Comparison of ENCODE assay signal across 1 cellular context in the genomic region with DNA sequence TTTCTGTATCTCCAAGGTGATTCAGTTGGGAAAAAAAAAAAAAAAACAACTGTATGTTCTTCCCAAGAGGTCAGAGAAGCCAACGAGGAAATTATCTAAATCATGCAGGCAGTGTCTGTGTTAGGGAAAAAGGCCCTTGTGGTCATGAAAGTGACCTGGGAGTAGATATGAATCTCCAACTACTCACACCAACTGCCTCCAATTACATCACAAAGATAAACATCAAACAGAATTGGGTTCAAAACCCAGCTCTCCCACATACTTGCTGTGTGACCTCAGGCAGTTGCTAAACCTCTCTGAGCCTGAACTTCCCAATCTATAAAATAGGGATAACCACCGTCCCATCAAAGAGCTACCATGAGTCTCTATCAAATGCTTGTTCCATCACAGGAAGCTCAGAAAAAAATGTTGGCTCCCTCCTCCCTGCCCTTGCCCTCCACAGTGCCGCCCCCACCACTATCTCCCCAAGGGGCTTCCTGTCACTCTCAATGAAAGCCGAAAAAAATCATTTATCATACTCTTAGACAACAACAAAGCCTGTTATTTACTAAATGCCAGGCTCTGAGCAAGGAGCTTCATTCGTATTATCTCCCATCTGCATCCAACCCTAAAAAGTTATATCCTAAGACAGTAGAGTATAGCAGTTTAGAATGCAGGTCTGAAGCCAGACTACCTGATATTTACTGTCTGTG.
A peak's percentile ranks its signal among the peaks of the same experiment; 100 is the strongest.
TF ChIP-seq lines count a peak whose summit lies in the region.

No MANE protein-coding gene starts in this region.

TF ChIP-seq in K562, 482 proteins besides CTCF, POLR2A, EP300 and RAD21 (continued from another document and continues in another):
- TF ChIP-seq, protein P1, sequence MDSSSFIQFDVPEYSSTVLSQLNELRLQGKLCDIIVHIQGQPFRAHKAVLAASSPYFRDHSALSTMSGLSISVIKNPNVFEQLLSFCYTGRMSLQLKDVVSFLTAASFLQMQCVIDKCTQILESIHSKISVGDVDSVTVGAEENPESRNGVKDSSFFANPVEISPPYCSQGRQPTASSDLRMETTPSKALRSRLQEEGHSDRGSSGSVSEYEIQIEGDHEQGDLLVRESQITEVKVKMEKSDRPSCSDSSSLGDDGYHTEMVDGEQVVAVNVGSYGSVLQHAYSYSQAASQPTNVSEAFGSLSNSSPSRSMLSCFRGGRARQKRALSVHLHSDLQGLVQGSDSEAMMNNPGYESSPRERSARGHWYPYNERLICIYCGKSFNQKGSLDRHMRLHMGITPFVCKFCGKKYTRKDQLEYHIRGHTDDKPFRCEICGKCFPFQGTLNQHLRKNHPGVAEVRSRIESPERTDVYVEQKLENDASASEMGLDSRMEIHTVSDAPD (CRISPR knock-in tag; IDR thresholded peaks at IDR 0.05): no peak
- TF ChIP-seq, protein P2, sequence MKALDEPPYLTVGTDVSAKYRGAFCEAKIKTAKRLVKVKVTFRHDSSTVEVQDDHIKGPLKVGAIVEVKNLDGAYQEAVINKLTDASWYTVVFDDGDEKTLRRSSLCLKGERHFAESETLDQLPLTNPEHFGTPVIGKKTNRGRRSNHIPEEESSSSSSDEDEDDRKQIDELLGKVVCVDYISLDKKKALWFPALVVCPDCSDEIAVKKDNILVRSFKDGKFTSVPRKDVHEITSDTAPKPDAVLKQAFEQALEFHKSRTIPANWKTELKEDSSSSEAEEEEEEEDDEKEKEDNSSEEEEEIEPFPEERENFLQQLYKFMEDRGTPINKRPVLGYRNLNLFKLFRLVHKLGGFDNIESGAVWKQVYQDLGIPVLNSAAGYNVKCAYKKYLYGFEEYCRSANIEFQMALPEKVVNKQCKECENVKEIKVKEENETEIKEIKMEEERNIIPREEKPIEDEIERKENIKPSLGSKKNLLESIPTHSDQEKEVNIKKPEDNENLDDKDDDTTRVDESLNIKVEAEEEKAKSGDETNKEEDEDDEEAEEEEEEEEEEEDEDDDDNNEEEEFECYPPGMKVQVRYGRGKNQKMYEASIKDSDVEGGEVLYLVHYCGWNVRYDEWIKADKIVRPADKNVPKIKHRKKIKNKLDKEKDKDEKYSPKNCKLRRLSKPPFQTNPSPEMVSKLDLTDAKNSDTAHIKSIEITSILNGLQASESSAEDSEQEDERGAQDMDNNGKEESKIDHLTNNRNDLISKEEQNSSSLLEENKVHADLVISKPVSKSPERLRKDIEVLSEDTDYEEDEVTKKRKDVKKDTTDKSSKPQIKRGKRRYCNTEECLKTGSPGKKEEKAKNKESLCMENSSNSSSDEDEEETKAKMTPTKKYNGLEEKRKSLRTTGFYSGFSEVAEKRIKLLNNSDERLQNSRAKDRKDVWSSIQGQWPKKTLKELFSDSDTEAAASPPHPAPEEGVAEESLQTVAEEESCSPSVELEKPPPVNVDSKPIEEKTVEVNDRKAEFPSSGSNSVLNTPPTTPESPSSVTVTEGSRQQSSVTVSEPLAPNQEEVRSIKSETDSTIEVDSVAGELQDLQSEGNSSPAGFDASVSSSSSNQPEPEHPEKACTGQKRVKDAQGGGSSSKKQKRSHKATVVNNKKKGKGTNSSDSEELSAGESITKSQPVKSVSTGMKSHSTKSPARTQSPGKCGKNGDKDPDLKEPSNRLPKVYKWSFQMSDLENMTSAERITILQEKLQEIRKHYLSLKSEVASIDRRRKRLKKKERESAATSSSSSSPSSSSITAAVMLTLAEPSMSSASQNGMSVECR (CRISPR knock-in tag; IDR thresholded peaks at IDR 0.05): no peak
- TF ChIP-seq, protein P3, sequence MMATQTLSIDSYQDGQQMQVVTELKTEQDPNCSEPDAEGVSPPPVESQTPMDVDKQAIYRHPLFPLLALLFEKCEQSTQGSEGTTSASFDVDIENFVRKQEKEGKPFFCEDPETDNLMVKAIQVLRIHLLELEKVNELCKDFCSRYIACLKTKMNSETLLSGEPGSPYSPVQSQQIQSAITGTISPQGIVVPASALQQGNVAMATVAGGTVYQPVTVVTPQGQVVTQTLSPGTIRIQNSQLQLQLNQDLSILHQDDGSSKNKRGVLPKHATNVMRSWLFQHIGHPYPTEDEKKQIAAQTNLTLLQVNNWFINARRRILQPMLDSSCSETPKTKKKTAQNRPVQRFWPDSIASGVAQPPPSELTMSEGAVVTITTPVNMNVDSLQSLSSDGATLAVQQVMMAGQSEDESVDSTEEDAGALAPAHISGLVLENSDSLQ (IDR thresholded peaks at IDR 0.05): peak; percentile 24; the same call in 1 of the 2 replicates
- TF ChIP-seq SMC3 (conservative IDR thresholded peaks at IDR 0.05; ENCODE audit: insufficient read depth, low read depth, low read length) (no peak), PHTF2 (CRISPR knock-in tag; IDR thresholded peaks at IDR 0.05) (no peak), SAFB2 (IDR thresholded peaks at IDR 0.05; ENCODE audit: borderline replicate concordance, low read depth, low read length, severe bottlenecking) (no peak), ETS2 (tag; IDR thresholded peaks at IDR 0.05; ENCODE audit: borderline replicate concordance, poor library complexity, severe bottlenecking) (no peak), NCOA4 (IDR thresholded peaks at IDR 0.05; ENCODE audit: partially characterized antibody) (no peak), KAT7 (CRISPR knock-in tag; IDR thresholded peaks at IDR 0.05; ENCODE audit: borderline replicate concordance) (no peak), SIN3A (IDR thresholded peaks at IDR 0.05; ENCODE audit: borderline replicate concordance in 2 of 2, control insufficient read depth in 1 of 2, low read depth in 2 of 2, low read length in 2 of 2) (no peak), BHLHE40 (IDR thresholded peaks at IDR 0.05; ENCODE audit: low read length) (no peak), RBFOX2 (IDR thresholded peaks at IDR 0.05; ENCODE audit: low read depth, low read length) (no peak), GTF2A2 (tag; IDR thresholded peaks at IDR 0.05) (no peak), TCF7L2 (IDR thresholded peaks at IDR 0.05; ENCODE audit: low read depth, low read length) (no peak), SMAD2 (IDR thresholded peaks at IDR 0.05; ENCODE audit: low read depth, low read length) (no peak), TAF7 (tag; IDR thresholded peaks at IDR 0.05) (no peak), POLR2H (tag; IDR thresholded peaks at IDR 0.05; ENCODE audit: low read depth) (no peak), PURB (CRISPR knock-in tag; IDR thresholded peaks at IDR 0.05; ENCODE audit: low read depth) (no peak), FOXJ2 (tag; IDR thresholded peaks at IDR 0.05) (no peak), HNRNPK (IDR thresholded peaks at IDR 0.05; ENCODE audit: low read depth, low read length, poor library complexity, severe bottlenecking) (no peak), FIP1L1 (IDR thresholded peaks at IDR 0.05; ENCODE audit: low read depth, low read length, poor library complexity, severe bottlenecking) (no peak), LCOR (CRISPR knock-in tag; IDR thresholded peaks at IDR 0.05) (no peak), RCOR1 (IDR thresholded peaks at IDR 0.05; ENCODE audit: borderline replicate concordance in 1 of 2, low read depth in 2 of 2, low read length in 2 of 2) (peak; percentile 59 to 91), POLR2G (IDR thresholded peaks at IDR 0.05; ENCODE audit: low read depth, low read length) (no peak), NELFE (IDR thresholded peaks at IDR 0.05; ENCODE audit: insufficient read depth, insufficient read length) (no peak), BDP1 (IDR thresholded peaks at IDR 0.05; ENCODE audit: insufficient read depth, insufficient read length) (no peak), CXXC5 (CRISPR knock-in tag; IDR thresholded peaks at IDR 0.05) (no peak), SMARCE1 (IDR thresholded peaks at IDR 0.05) (peak; percentile 73; the same call in 1 of the 2 replicates), KLF13 (tag; IDR thresholded peaks at IDR 0.05; ENCODE audit: borderline replicate concordance, low read depth) (no peak)
- TF ChIP-seq, protein P4, sequence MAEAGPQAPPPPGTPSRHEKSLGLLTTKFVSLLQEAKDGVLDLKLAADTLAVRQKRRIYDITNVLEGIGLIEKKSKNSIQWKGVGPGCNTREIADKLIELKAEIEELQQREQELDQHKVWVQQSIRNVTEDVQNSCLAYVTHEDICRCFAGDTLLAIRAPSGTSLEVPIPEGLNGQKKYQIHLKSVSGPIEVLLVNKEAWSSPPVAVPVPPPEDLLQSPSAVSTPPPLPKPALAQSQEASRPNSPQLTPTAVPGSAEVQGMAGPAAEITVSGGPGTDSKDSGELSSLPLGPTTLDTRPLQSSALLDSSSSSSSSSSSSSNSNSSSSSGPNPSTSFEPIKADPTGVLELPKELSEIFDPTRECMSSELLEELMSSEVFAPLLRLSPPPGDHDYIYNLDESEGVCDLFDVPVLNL (CRISPR knock-in tag; IDR thresholded peaks at IDR 0.05; ENCODE audit: low read depth): no peak
- TF ChIP-seq, protein P5, sequence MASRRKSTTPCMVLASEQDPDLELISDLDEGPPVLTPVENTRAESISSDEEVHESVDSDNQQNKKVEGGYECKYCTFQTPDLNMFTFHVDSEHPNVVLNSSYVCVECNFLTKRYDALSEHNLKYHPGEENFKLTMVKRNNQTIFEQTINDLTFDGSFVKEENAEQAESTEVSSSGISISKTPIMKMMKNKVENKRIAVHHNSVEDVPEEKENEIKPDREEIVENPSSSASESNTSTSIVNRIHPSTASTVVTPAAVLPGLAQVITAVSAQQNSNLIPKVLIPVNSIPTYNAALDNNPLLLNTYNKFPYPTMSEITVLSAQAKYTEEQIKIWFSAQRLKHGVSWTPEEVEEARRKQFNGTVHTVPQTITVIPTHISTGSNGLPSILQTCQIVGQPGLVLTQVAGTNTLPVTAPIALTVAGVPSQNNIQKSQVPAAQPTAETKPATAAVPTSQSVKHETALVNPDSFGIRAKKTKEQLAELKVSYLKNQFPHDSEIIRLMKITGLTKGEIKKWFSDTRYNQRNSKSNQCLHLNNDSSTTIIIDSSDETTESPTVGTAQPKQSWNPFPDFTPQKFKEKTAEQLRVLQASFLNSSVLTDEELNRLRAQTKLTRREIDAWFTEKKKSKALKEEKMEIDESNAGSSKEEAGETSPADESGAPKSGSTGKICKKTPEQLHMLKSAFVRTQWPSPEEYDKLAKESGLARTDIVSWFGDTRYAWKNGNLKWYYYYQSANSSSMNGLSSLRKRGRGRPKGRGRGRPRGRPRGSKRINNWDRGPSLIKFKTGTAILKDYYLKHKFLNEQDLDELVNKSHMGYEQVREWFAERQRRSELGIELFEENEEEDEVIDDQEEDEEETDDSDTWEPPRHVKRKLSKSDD (conservative IDR thresholded peaks at IDR 0.05; ENCODE audit: low read length): no peak
- TF ChIP-seq, protein P6, sequence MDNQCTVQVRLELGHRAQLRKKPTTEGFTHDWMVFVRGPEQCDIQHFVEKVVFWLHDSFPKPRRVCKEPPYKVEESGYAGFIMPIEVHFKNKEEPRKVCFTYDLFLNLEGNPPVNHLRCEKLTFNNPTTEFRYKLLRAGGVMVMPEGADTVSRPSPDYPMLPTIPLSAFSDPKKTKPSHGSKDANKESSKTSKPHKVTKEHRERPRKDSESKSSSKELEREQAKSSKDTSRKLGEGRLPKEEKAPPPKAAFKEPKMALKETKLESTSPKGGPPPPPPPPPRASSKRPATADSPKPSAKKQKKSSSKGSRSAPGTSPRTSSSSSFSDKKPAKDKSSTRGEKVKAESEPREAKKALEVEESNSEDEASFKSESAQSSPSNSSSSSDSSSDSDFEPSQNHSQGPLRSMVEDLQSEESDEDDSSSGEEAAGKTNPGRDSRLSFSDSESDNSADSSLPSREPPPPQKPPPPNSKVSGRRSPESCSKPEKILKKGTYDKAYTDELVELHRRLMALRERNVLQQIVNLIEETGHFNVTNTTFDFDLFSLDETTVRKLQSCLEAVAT (IDR thresholded peaks at IDR 0.05): 0 out of 4 replicates have a peak, but pooled peaks of 1 of the 2 experiments have one; percentile 45
- TF ChIP-seq, protein P7, sequence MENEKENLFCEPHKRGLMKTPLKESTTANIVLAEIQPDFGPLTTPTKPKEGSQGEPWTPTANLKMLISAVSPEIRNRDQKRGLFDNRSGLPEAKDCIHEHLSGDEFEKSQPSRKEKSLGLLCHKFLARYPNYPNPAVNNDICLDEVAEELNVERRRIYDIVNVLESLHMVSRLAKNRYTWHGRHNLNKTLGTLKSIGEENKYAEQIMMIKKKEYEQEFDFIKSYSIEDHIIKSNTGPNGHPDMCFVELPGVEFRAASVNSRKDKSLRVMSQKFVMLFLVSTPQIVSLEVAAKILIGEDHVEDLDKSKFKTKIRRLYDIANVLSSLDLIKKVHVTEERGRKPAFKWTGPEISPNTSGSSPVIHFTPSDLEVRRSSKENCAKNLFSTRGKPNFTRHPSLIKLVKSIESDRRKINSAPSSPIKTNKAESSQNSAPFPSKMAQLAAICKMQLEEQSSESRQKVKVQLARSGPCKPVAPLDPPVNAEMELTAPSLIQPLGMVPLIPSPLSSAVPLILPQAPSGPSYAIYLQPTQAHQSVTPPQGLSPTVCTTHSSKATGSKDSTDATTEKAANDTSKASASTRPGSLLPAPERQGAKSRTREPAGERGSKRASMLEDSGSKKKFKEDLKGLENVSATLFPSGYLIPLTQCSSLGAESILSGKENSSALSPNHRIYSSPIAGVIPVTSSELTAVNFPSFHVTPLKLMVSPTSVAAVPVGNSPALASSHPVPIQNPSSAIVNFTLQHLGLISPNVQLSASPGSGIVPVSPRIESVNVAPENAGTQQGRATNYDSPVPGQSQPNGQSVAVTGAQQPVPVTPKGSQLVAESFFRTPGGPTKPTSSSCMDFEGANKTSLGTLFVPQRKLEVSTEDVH (IDR thresholded peaks at IDR 0.05; ENCODE audit: low read depth, partially characterized antibody): peak; percentile 39
- TF ChIP-seq, protein P8, sequence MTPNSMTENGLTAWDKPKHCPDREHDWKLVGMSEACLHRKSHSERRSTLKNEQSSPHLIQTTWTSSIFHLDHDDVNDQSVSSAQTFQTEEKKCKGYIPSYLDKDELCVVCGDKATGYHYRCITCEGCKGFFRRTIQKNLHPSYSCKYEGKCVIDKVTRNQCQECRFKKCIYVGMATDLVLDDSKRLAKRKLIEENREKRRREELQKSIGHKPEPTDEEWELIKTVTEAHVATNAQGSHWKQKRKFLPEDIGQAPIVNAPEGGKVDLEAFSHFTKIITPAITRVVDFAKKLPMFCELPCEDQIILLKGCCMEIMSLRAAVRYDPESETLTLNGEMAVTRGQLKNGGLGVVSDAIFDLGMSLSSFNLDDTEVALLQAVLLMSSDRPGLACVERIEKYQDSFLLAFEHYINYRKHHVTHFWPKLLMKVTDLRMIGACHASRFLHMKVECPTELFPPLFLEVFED (CRISPR knock-in tag; conservative IDR thresholded peaks at IDR 0.05): no peak
- TF ChIP-seq, protein P9, sequence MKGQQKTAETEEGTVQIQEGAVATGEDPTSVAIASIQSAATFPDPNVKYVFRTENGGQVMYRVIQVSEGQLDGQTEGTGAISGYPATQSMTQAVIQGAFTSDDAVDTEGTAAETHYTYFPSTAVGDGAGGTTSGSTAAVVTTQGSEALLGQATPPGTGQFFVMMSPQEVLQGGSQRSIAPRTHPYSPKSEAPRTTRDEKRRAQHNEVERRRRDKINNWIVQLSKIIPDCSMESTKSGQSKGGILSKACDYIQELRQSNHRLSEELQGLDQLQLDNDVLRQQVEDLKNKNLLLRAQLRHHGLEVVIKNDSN (CRISPR knock-in tag; IDR thresholded peaks at IDR 0.05): no peak
- TF ChIP-seq, protein P10, sequence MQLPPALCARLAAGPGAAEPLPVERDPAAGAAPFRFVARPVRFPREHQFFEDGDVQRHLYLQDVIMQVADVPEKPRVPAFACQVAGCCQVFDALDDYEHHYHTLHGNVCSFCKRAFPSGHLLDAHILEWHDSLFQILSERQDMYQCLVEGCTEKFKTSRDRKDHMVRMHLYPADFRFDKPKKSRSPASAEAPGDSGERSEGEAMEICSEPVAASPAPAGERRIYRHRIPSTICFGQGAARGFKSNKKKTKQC (CRISPR knock-in tag; IDR thresholded peaks at IDR 0.05): no peak
